Comparison of ENCODE assay signal across 7 cellular contexts in the genomic region with DNA sequence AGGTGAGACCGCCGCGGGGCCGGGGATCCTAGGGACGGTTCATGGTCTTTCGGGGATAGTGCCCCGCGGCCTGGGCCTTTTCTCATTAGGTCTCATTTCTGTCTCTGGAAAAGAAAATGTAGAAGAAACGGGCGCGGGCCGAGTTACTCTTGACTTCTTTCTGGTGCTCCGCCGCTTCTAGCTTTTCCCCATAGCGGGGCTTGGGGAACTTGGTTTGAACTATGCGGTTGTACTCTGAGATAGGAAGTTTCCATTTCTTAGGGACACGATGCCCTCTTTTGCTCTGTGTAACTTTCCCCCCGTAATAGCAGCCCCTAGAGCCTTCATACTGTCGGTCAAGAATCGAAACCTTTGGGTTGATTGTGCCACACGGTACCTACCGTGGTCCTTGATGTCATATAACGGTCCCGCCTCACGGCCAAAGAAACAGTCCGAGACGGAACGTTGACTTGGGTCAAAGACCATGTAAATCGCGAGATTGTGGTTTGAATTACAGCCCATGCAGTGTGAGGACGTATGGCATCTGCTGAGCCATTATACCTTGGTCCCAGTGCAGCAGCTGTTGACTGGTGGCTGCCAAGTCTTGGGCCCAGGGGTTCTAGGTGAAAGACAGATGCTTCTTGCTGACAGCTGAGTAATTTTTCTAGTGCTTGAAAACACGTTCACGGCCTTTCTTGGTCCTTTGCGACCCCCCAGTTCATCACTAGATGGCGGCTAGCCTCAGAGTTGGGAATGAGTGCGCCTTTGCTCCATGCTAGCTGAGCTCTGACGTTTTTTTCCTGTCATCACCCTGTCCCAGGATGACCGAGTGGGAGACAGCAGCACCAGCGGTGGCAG. TPM values are rescaled to one million over a fixed set of nuclear protein-coding genes. Genes with fewer than 3 reads are reported as not detected.
DNase-seq lines count a peak whose midpoint lies in the region; ATAC-seq and TF ChIP-seq lines count a peak whose summit lies in the region.

No MANE protein-coding gene starts in this region.

- TF ChIP-seq POLR2A in HCT116 (IDR thresholded peaks at IDR 0.05; ENCODE audit: borderline replicate concordance, extremely low read depth, insufficient read depth, insufficient read length) (no peak), esophagus squamous epithelium (IDR thresholded peaks at IDR 0.05) (no peak)

- H3K9me2 ChIP-seq in HCT116 (ENCODE audit: insufficient read depth), result no peaks in the 10 kb centered on the region

- POLR2A ChIA-PET in HCT116 (lab: Charles Lee), result interaction anchor here (0.7 kb wide), 1 partner anchor 25 kb away, joined by 3 read pairs; the partner anchor contains the start of gene ZNF497

- H3K4me1 ChIP-seq in HCT116 (ENCODE audit: control insufficient read depth in 1 of 2, insufficient read depth in 2 of 2, low read length in 2 of 2) (peaks cover 19 to 53% of the 10 kb centered on the region in 2 experiments), esophagus squamous epithelium (peaks cover 27 to 63% (median 28%) of the 10 kb centered on the region in 3 donors), rectal smooth muscle tissue (ENCODE audit: control insufficient read depth, insufficient read depth, low read length) (peaks cover 17% of the 10 kb centered on the region)

- H3K27me3 ChIP-seq in HCT116 (ENCODE audit: insufficient read depth, low read length) (no peaks in the 10 kb centered on the region), esophagus squamous epithelium (no peaks in the 10 kb centered on the region), rectal smooth muscle tissue (ENCODE audit: control insufficient read depth, insufficient read depth, low read length) (no peaks in the 10 kb centered on the region)

- no peak for TF ChIP-seq CTCF in HCT116 (IDR thresholded peaks at IDR 0.05 in 2 of 3, conservative IDR thresholded peaks at IDR 0.05 in 1 of 3; ENCODE audit: borderline replicate concordance in 1 of 3, insufficient read depth in 1 of 3, low read depth in 2 of 3, low read length in 2 of 3)
- no peak for TF ChIP-seq CTCF in esophagus squamous epithelium (IDR thresholded peaks at IDR 0.05)

- H3K9me3 ChIP-seq in HCT116 (ENCODE audit: control insufficient read depth in 1 of 2, insufficient read depth in 1 of 2, low read depth in 1 of 2, low read length in 2 of 2) (no peaks in the 10 kb centered on the region), esophagus squamous epithelium (no peaks in the 10 kb centered on the region)

- TF ChIP-seq RAD21 in HCT116 (IDR thresholded peaks at IDR 0.05; ENCODE audit: low read depth), result no peak

- H3K4me2 ChIP-seq in HCT116 (ENCODE audit: low read length), result peak overlapping the region; percentile 94

- intact Hi-C loops in HCT116 (cut with micrococcal nuclease) (no loop called here), esophagus squamous epithelium (cut with DNase I) (no loop called here)

- H3K27ac ChIP-seq in HCT116 (ENCODE audit: low read depth, low read length) (peak overlapping the region; percentile 97), esophagus squamous epithelium (peak overlapping the region; percentile 97 to 99 (median 98)), rectal smooth muscle tissue (ENCODE audit: low read depth, low read length) (peak overlapping the region; percentile 99)

- peaks cover 67% of the 10 kb centered on the region for H3K79me2 ChIP-seq in HCT116 (ENCODE audit: insufficient read depth, low read length)

- RAD21 ChIA-PET in HCT116 (lab: Charles Lee; ENCODE audit: low non-redundant PET in 1 of 2, low total read pairs in 2 of 2, uncharacterized antibody in 2 of 2, unreplicated experiment in 2 of 2), result no interaction called here

- 5 to 6% methylated on average over 33 to 36 of the region's 39 CpGs for whole genome bisulfite sequencing in esophagus squamous epithelium, 2 donors

- H3K9ac ChIP-seq in HCT116 (ENCODE audit: low read length) (peak overlapping the region; percentile 100), rectal smooth muscle tissue (ENCODE audit: low read length) (peak overlapping the region; percentile 83)

- H4K20me1 ChIP-seq in HCT116 (ENCODE audit: insufficient read depth), result peaks cover 30% of the 10 kb centered on the region; the same call in 1 of the 2 replicates

- H3K36me3 ChIP-seq in HCT116 (ENCODE audit: control insufficient read depth in 1 of 2, insufficient read depth in 2 of 2, low read length in 2 of 2) (peaks cover 21 to 47% of the 10 kb centered on the region in 2 experiments; a peak in 3 of 4 replicates), esophagus squamous epithelium (peaks cover 1 to 48% (median 9%) of the 10 kb centered on the region in 3 donors), rectal smooth muscle tissue (ENCODE audit: control insufficient read depth, insufficient read depth, low read length) (peaks cover 6% of the 10 kb centered on the region)

- TSS peak; percentile 61 for BruUV-seq in HCT116 (replicated peaks; lab: Mats Ljungman, UMichigan)

- H3K4me3 ChIP-seq in HCT116 (replicated peaks in 1 of 2; ENCODE audit: low read depth in 1 of 2, low read length in 2 of 2), result peak overlapping the region; percentile 62 to 96
- peak overlapping the region; percentile 61 to 93 (median 80) for H3K4me3 ChIP-seq in esophagus squamous epithelium
- H3K4me3 ChIP-seq in rectal smooth muscle tissue (ENCODE audit: low read length), result peak overlapping the region; percentile 98

- CTCF ChIA-PET in HCT116 (lab: Charles Lee), result interaction anchor here (0.6 kb wide), 1 partner anchor 160 kb away, joined by 3 read pairs; no protein-coding TSS in a partner anchor

- ATAC-seq in HCT116, result no peak
- no peak for ATAC-seq in left lobe of liver

- DNase-seq in HCT116 (ENCODE audit: low read depth, low spot score) (no peak), RPMI8226 (peak; percentile 26), esophagus squamous epithelium (lab: John Stamatoyannopoulos, UW) (no peak), GDM1 (lab: John Stamatoyannopoulos, UW) (no peak), left lobe of liver (ENCODE audit: low spot score) (no peak)
- no peak for DNase-seq in stimulated activated CD4-positive, alpha-beta T cell treated with anti-CD3 and anti-CD28 coated beads, Interleukin-12 subunit alpha, Interleukin-12 subunit beta, amount 100 ng/mL, for 4 hours

- no peak overlapping the region for H2AFZ ChIP-seq in HCT116 (ENCODE audit: low read depth, low read length, poor library complexity, severe bottlenecking)

TF ChIP-seq in HCT116, 20 proteins besides CTCF, POLR2A, EP300 and RAD21:
- TF ChIP-seq EGR1 (IDR thresholded peaks at IDR 0.05; ENCODE audit: low read depth) (no peak), FOSL1 (IDR thresholded peaks at IDR 0.05; ENCODE audit: low read depth) (no peak), CEBPB (IDR thresholded peaks at IDR 0.05; ENCODE audit: low read depth) (no peak), EZH2 (IDR thresholded peaks at IDR 0.05) (no peak)
- TF ChIP-seq, protein P1, sequence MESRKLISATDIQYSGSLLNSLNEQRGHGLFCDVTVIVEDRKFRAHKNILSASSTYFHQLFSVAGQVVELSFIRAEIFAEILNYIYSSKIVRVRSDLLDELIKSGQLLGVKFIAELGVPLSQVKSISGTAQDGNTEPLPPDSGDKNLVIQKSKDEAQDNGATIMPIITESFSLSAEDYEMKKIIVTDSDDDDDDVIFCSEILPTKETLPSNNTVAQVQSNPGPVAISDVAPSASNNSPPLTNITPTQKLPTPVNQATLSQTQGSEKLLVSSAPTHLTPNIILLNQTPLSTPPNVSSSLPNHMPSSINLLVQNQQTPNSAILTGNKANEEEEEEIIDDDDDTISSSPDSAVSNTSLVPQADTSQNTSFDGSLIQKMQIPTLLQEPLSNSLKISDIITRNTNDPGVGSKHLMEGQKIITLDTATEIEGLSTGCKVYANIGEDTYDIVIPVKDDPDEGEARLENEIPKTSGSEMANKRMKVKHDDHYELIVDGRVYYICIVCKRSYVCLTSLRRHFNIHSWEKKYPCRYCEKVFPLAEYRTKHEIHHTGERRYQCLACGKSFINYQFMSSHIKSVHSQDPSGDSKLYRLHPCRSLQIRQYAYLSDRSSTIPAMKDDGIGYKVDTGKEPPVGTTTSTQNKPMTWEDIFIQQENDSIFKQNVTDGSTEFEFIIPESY (IDR thresholded peaks at IDR 0.05; ENCODE audit: extremely low read depth, insufficient replicate concordance, low read length), result no peak

RNA-seq across cellular contexts. Expression of gene RPS5, which starts 0.5 kb away (rescaled TPM):
- total RNA-seq in HCT116 (2021; ENCODE audit: unreplicated experiment) (1,982 TPM), esophagus squamous epithelium (1,000 to 10,000 TPM; 1,292 to 2,917 (median 1,952) TPM), left lobe of liver (311 TPM)
- 4,316 and 4,936 TPM in 2 replicates for polyA plus RNA-seq in HCT116 (2012)

RNA-seq across cellular contexts. Expression of gene ZNF837, which starts 6.7 kb away (rescaled TPM):
- total RNA-seq in HCT116 (2021; ENCODE audit: unreplicated experiment), result 3.2 TPM
- polyA plus RNA-seq in HCT116 (2012), result 2.0 and 2.1 TPM in 2 replicates
- total RNA-seq in esophagus squamous epithelium, result 1 to 10 TPM; 2.4 to 6.7 (median 3.3) TPM
- total RNA-seq in left lobe of liver, result 2.9 TPM

RNA-seq across cellular contexts. Expression of gene RNF225, which starts 7.9 kb away (rescaled TPM):
- total RNA-seq in HCT116 (2021; ENCODE audit: unreplicated experiment) (1.2 TPM), esophagus squamous epithelium (10 to 100 TPM in 2 of 4 donors, 1 to 10 TPM in 2; 5.0 to 30.5 (median 15.7) TPM), left lobe of liver (not detected)
- not detected in 2 replicates for polyA plus RNA-seq in HCT116 (2012)

RNA-seq across cellular contexts. Expression of gene ZNF584, which starts 20.9 kb away (rescaled TPM):
- total RNA-seq in HCT116 (2021; ENCODE audit: unreplicated experiment), result 25.8 TPM
- 13.1 and 13.5 TPM in 2 replicates for polyA plus RNA-seq in HCT116 (2012)
- 10 to 100 TPM in 2 of 4 donors, 1 to 10 TPM in 2; 8.5 to 13.4 (median 9.4) TPM for total RNA-seq in esophagus squamous epithelium
- total RNA-seq in left lobe of liver, result 5.8 TPM

RNA-seq across cellular contexts. Expression of gene ZNF497, which starts 25.0 kb away (rescaled TPM):
- total RNA-seq in HCT116 (2021; ENCODE audit: unreplicated experiment), result 5.1 TPM
- 2.1 and 2.2 TPM in 2 replicates for polyA plus RNA-seq in HCT116 (2012)
- 1 to 10 TPM in 3 of 4 donors, under 1 TPM in 1; 0.87 to 1.9 (median 1.4) TPM for total RNA-seq in esophagus squamous epithelium
- total RNA-seq in left lobe of liver, result 2.4 TPM
